In genomic region chr6:52761673-52762491, GRCh38 we compare ENCODE assay signal across 10 cellular contexts. TPM values are rescaled to one million over a fixed set of nuclear protein-coding genes. Genes with fewer than 3 reads are reported as not detected.
"Had no signal": no experiment of that assay in that cellular context is flagged by ENCODE, and none has a peak within 500 bp of the region (broad histone marks: within the 10 kb centered on the region; RNA-seq: fewer than 3 reads in every experiment).

No MANE protein-coding gene starts in this region.

RNA-seq across cellular contexts. Expression of gene GSTA2, which starts 1.4 kb away (rescaled TPM):
- total RNA-seq: esophagus muscularis mucosa, fibroblast of villous mesenchyme, gastrocnemius medialis, heart right ventricle, mesothelial cell of epicardium, myocyte, natural killer cell, subcutaneous adipose tissue, tibial nerve, urinary bladder had no signal
- polyA plus RNA-seq: heart right ventricle, urinary bladder had no signal

RNA-seq across cellular contexts. Expression of gene GSTA1, which starts 41.7 kb away (rescaled TPM):
- total RNA-seq: esophagus muscularis mucosa, fibroblast of villous mesenchyme, heart right ventricle, mesothelial cell of epicardium, myocyte, natural killer cell, subcutaneous adipose tissue, tibial nerve, urinary bladder had no signal
- polyA plus RNA-seq: heart right ventricle had no signal
